1 cellular context compared by ENCODE assay signal in the genomic region with DNA sequence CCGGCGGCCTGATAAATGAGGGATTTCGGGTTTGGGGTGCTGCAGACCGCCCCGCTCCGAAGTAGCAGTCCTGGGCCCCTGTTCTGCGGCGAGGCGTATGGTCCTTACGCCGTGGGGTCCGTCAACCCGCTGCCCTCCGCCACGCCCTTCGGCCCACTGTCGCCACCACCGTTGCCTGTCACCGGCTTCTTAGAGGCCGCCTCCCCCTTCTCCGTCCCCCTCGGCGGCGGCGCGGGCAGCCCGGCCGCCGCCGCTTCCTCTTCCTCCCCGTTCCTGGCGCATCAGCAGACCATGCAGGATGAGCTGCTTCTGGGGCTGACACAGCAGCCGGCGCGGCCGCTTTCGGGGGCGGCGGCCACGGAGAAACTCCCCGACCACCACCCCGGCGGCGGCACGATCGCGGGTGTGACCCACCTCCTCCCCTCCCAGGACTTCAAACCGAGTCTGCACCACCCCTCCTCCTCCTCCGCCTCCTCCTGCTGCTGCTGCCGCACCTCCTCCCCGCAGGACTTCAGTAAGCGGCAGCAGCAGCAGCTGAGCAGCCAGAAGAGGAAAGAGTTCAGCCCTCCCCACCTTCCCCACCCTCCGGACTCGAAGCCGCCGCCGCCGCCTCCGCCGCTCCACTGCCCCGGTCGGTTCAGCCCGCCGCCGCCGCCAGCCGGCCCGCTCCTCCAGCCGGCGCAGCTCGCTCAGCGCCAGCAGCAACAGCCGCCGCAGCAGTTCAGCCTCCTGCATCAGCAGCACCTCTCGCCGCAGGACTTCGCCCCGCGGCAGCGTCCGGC.
TF ChIP-seq lines count a peak whose summit lies in the region.

No MANE protein-coding gene starts in this region.

TF ChIP-seq in HepG2, 621 proteins besides CTCF, POLR2A, EP300 and RAD21 (continued from another document):
- TF ChIP-seq HMGXB4 (CRISPR knock-in tag; IDR thresholded peaks at IDR 0.05; ENCODE audit: borderline replicate concordance in 1 of 2, low read depth in 1 of 2): no peak
- TF ChIP-seq NFIC (IDR thresholded peaks at IDR 0.05; ENCODE audit: low read length): no peak
- TF ChIP-seq ZNF180 (CRISPR knock-in tag; IDR thresholded peaks at IDR 0.05; ENCODE audit: borderline replicate concordance, low read depth): no peak
- no peak for TF ChIP-seq TFDP1 (CRISPR knock-in tag; IDR thresholded peaks at IDR 0.05; ENCODE audit: borderline replicate concordance)
- no peak for TF ChIP-seq SUZ12 (IDR thresholded peaks at IDR 0.05; ENCODE audit: low read depth, low read length)
- TF ChIP-seq ZFX (CRISPR knock-in tag; IDR thresholded peaks at IDR 0.05; ENCODE audit: low read depth): peak; percentile 14
- no peak for TF ChIP-seq NKX3-1 (CRISPR knock-in tag; IDR thresholded peaks at IDR 0.05)
- no peak for TF ChIP-seq TOPORS (CRISPR knock-in tag; IDR thresholded peaks at IDR 0.05)
- TF ChIP-seq NR2F1 (CRISPR knock-in tag; IDR thresholded peaks at IDR 0.05): no peak
- no peak for TF ChIP-seq BRD4 (CRISPR knock-in tag; IDR thresholded peaks at IDR 0.05)
- no peak for TF ChIP-seq HBP1 (CRISPR knock-in tag; IDR thresholded peaks at IDR 0.05; ENCODE audit: low read depth)
- no peak for TF ChIP-seq CENPT (CRISPR knock-in tag; IDR thresholded peaks at IDR 0.05; ENCODE audit: low read depth)
- peak; percentile 85 for TF ChIP-seq AGO2 (optimal IDR thresholded peaks at IDR 0.05; ENCODE audit: low read depth, low read length)
- no peak for TF ChIP-seq HIC2 (CRISPR knock-in tag; IDR thresholded peaks at IDR 0.05; ENCODE audit: low read depth)
- TF ChIP-seq JUN (CRISPR knock-in tag; IDR thresholded peaks at IDR 0.05): no peak
- no peak for TF ChIP-seq FOXA1 (IDR thresholded peaks at IDR 0.05)
- no peak for TF ChIP-seq FOXA1 (CRISPR knock-in tag; IDR thresholded peaks at IDR 0.05)
- TF ChIP-seq RBAK (CRISPR knock-in tag; IDR thresholded peaks at IDR 0.05): no peak
- TF ChIP-seq ZNF234 (CRISPR knock-in tag; conservative IDR thresholded peaks at IDR 0.05): no peak
- TF ChIP-seq ZNF879 (CRISPR knock-in tag; IDR thresholded peaks at IDR 0.05): no peak
- TF ChIP-seq MAX (IDR thresholded peaks at IDR 0.05): peak; percentile 48; the same call in 1 of the 2 replicates
